Comparison of ENCODE assay signal across 8 cellular contexts in the genomic region with DNA sequence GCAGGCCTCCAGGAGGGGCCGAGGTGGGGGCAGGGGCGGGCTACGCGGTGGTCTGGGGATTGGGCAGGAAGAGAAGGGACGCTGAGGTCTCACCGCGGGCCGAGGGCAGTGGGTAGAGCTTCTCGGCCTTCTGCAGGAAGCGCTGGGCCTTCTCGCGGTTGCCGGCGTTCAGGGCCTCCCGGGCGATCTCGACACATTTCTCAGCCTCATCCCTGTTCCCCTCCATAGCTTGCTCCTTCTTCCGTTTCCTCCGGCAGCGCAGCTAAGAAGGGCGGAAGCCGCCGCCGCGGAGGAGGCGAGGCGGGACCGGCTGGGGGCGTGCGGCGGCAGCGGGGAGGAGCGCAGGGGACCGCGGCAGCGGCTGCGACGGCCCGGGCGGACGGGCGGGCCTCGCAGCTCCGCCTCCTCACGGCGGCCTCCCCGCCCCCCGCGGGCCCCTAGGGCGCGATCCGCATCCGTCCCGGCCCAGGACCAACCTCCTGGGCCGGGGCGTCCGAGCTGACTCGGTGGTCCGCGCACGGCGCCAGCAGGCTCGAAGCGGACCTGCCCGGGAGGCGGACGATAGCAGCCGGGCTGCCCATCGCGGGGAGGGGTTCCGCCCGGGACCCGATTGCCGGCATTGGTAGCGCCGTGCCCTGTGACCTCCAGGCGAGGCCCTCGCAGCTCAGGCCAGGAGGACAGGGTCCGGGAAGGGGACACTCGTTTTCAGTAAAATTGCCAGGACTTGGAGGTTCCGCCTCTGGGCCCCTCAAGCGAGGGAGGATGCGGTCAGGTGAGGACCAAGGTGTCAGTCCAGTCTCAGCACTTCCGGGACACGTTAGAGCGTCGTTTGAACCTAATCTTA. TPM values are rescaled to one million over a fixed set of nuclear protein-coding genes. Genes with fewer than 3 reads are reported as not detected.
DNase-seq lines count a peak whose midpoint lies in the region; ATAC-seq, FAIRE-seq and TF ChIP-seq lines count a peak whose summit lies in the region.

A gene (minus strand): TSS at position 273 of the 844 bp plus-strand sequence. CDS start 47 bp downstream, at position 226.

- peaks cover 41% of the 10 kb centered on the region for H3F3A ChIP-seq in MM.1S (ENCODE audit: insufficient read depth, low read length)

- FAIRE-seq in H54 (lab: Jason Lieb, UNC): no peak

- H2AFZ ChIP-seq in MM.1S (ENCODE audit: low read length): peak within 1 kb of the TSS; percentile 63

- H3K9me3 ChIP-seq in MM.1S (replicated peaks; ENCODE audit: insufficient read depth, low read length): no peaks in the 10 kb centered on the region
- no peaks in the 10 kb centered on the region for H3K9me3 ChIP-seq in adrenal gland (replicated peaks in 1 of 3)
- H3K9me3 ChIP-seq in prostate gland: no peaks in the 10 kb centered on the region

- no peaks in the 10 kb centered on the region for H3K9me2 ChIP-seq in MM.1S (replicated peaks; ENCODE audit: insufficient read depth, low read length)

- intact Hi-C loops in adrenal gland (cut with DNase I): loop anchor here (5.0 to 10.0 kb wide), 3 partner anchors 52 to 382 kb away; a partner anchor contains a TSS
- intact Hi-C loops in left cardiac atrium (cut with DNase I): loop anchor here (5.0 to 10.0 kb wide), 4 partner anchors 49 to 384 kb away; a partner anchor contains a TSS
- intact Hi-C loops in prostate gland (cut with DNase I): loop anchor here (2.0 kb wide), 1 partner anchor 58 kb away; no protein-coding TSS in a partner anchor

- WGBS in adrenal gland, 4 donors: 0 to 3% (median 1%) methylated on average over 7 to 87 of the region's 87 CpGs
- whole genome bisulfite sequencing in prostate gland: under 1% methylated on average over 72 of the region's 87 CpGs

- no peak for TF ChIP-seq CTCF in MM.1S (IDR thresholded peaks at IDR 0.05; ENCODE audit: low read length)
- TF ChIP-seq CTCF in adrenal gland (IDR thresholded peaks at IDR 0.05): peak in 1 of 6 experiments; percentile 23
- no peak for TF ChIP-seq CTCF in prostate gland (IDR thresholded peaks at IDR 0.05)

- H3K4me3 ChIP-seq in MM.1S (ENCODE audit: low read length): peak within 1 kb of the TSS; percentile 58
- peak within 1 kb of the TSS; percentile 46 to 94 (median 70) for H3K4me3 ChIP-seq in adrenal gland
- H3K4me3 ChIP-seq in prostate gland: peak within 1 kb of the TSS; percentile 84 to 92

- peaks cover 76% of the 10 kb centered on the region for H3K79me2 ChIP-seq in MM.1S (ENCODE audit: low read length)

- no peaks in the 10 kb centered on the region for H3K27me3 ChIP-seq in MM.1S (replicated peaks; ENCODE audit: insufficient read depth, low read length)
- no peaks in the 10 kb centered on the region for H3K27me3 ChIP-seq in adrenal gland
- no peaks in the 10 kb centered on the region for H3K27me3 ChIP-seq in prostate gland (replicated peaks; ENCODE audit: insufficient read depth)

- peaks cover 12% of the 10 kb centered on the region; the same call in 1 of the 2 replicates for H4K20me1 ChIP-seq in MM.1S (ENCODE audit: insufficient read depth, low read length)

- peak; percentile 70 to 76 for ATAC-seq in left cardiac atrium

- peak within 1 kb of the TSS; percentile 86 for H3K4me2 ChIP-seq in MM.1S (ENCODE audit: low read depth, low read length)

- H3K36me3 ChIP-seq in MM.1S (replicated peaks; ENCODE audit: insufficient read depth, low read length): peaks cover 9% of the 10 kb centered on the region; the same call in 1 of the 2 replicates
- H3K36me3 ChIP-seq in adrenal gland (replicated peaks in 1 of 2): peaks cover 0 to 9% of the 10 kb centered on the region in 2 donors
- H3K36me3 ChIP-seq in prostate gland: no peaks in the 10 kb centered on the region

- peak within 1 kb of the TSS; percentile 87 for H3K9ac ChIP-seq in MM.1S (ENCODE audit: low read length)

- DNase-seq in GM04504 (ENCODE audit: low read depth) (peak; percentile 52), H54 (ENCODE audit: insufficient read length, low spot score) (no peak), MM.1S (peak; percentile 76), T-helper 1 cell (peak; percentile 66 to 85 (median 76)), adrenal gland (peak; percentile 69 to 78 (median 74)), left cardiac atrium (peak; percentile 84), prostate gland (ENCODE audit: low spot score) (peak; percentile 64), ureter (ENCODE audit: low spot score) (peak; percentile 85)

- H3K4me1 ChIP-seq in MM.1S (ENCODE audit: low read length) (peaks cover 43% of the 10 kb centered on the region), adrenal gland (replicated peaks in 1 of 2) (peaks cover 5 to 45% of the 10 kb centered on the region in 2 donors), prostate gland (replicated peaks) (peaks cover 2% of the 10 kb centered on the region)

- TF ChIP-seq POLR2A in H54 (IDR thresholded peaks at IDR 0.05; ENCODE audit: low read depth, low read length) (peak; percentile 63), adrenal gland (IDR thresholded peaks at IDR 0.05) (peak; percentile 37 to 60), prostate gland (IDR thresholded peaks at IDR 0.05) (no peak)

- H3K27ac ChIP-seq in MM.1S (ENCODE audit: low read length) (peak within 1 kb of the TSS; percentile 83), adrenal gland (peak within 1 kb of the TSS; percentile 74 to 93 (median 91)), prostate gland (peak within 1 kb of the TSS; percentile 95 to 97)

RNA-seq across cellular contexts. Expression of the gene that starts here (rescaled TPM):
- total RNA-seq in adrenal gland (10 to 100 TPM; 21.9 to 53.7 (median 41.4) TPM), left cardiac atrium (10 to 100 TPM; 25.3 to 29.0 TPM), prostate gland (10 to 100 TPM; 23.3 to 27.4 TPM), ureter (44.1 TPM)
- 10 to 100 TPM in 2 of 3 donors, 1 to 10 TPM in 1; 7.2 to 28.0 (median 19.1) TPM for polyA plus RNA-seq in adrenal gland
